ENCODE assay signal across 1 cellular context in the genomic region with DNA sequence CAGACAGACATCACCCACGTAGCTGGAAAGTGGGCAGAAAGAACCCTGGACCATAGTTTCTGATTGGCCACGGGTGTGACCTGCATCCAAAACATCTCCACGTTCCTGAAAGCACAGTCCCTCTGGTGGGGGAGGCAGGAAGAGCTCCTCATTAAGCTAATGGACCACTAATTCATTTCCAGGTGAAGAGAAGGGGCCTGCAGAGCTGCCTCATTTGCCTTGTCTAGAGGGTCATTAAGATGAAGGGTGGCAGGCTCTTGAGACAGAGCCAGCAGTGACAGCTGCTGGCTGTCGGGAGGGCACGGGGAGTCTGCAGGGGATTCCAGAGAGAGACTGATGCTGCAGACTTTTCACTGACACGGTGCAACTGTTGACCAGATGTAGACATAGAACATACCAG.
TF ChIP-seq lines count a peak whose summit lies in the region.

No MANE protein-coding gene starts in this region.

TF ChIP-seq in neural cell, 6 proteins besides CTCF, POLR2A, EP300 and RAD21 (continued from another document):
- no peak for TF ChIP-seq SMC3 (conservative IDR thresholded peaks at IDR 0.05; ENCODE audit: poor library complexity)
